In genomic region chr20:253447-253846, GRCh38 we compare ENCODE assay signal across 20 cellular contexts. TPM values are rescaled to one million over a fixed set of nuclear protein-coding genes. Genes with fewer than 3 reads are reported as not detected.
"Had no signal": no experiment of that assay in that cellular context is flagged by ENCODE, and none has a peak within 500 bp of the region (broad histone marks: within the 10 kb centered on the region; RNA-seq: fewer than 3 reads in every experiment).

No MANE protein-coding gene starts in this region.

RNA-seq across cellular contexts. Expression of gene DEFB132, which starts 4.1 kb away (rescaled TPM):
- total RNA-seq: naive thymus-derived CD8-positive, alpha-beta T cell; natural killer cell treated with Interleukin-12 subunit alpha and Interleukin-12 subunit beta and Interleukin-15 and Interleukin-18, amount 100 ng/mL, for 72 hours; neural crest cell; occipital lobe; osteoblast; pancreas; posterior vena cava; pulmonary artery endothelial cell; right atrium auricular region; sciatic nerve; smooth muscle cell; spleen; testis; transverse colon; upper lobe of right lung; urinary bladder; uterus had no signal
- polyA plus RNA-seq: naive thymus-derived CD8-positive, alpha-beta T cell; smooth muscle cell; spleen had no signal

RNA-seq across cellular contexts. Expression of gene DEFB129, which starts 26.4 kb away (rescaled TPM):
- total RNA-seq: naive thymus-derived CD8-positive, alpha-beta T cell; natural killer cell treated with Interleukin-12 subunit alpha and Interleukin-12 subunit beta and Interleukin-15 and Interleukin-18, amount 100 ng/mL, for 72 hours; neural crest cell; occipital lobe; osteoblast; pancreas; posterior vena cava; prostate gland; pulmonary artery endothelial cell; right atrium auricular region; sciatic nerve; smooth muscle cell; spleen; suprapubic skin; testis; transverse colon; upper lobe of right lung; urinary bladder; uterus had no signal
- polyA plus RNA-seq: naive thymus-derived CD8-positive, alpha-beta T cell; pancreas; smooth muscle cell; spleen; thymus; urinary bladder had no signal
